26 cellular contexts compared by ENCODE assay signal in the genomic region with DNA sequence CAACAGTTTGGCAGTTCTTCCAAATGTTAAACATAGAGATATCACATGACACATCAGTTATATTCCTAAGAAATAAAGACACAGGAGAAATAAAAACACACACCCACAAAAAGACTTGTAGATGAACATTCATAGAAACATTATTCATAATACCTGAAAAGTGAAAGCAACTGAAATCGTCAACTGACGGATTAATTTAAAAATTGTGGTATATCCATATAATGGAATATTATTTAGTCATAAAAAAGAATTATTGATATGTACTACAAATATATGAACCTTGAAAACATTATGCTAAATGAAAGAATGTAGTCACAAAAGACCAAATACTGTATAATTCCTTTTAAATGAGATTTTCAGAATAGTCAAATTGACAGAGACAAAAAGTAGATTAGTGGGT.
"Had no signal": no experiment of that assay in that cellular context is flagged by ENCODE, and none has a peak within 500 bp of the region (broad histone marks: within the 10 kb centered on the region; RNA-seq: fewer than 3 reads in every experiment).

No MANE protein-coding gene starts in this region.

- ATAC-seq: stimulated activated effector memory CD8-positive, alpha-beta T cell treated with anti-CD3 and anti-CD28 coated beads, Interleukin-12 subunit alpha, Interleukin-12 subunit beta, amount 100 ng/mL, for 72 hours; stimulated activated memory B cell treated with anti-CD40 and anti-IgM and Interleukin-4, amounts not matched to agents 10 μg/mL and 1 μg/mL and 100 μg/mL, for 72 hours; stimulated activated naive B cell treated with anti-CD40 and anti-IgM and Interleukin-4, amounts not matched to agents 10 μg/mL and 1 μg/mL and 100 μg/mL, for 72 hours; stimulated activated naive CD8-positive, alpha-beta T cell treated with anti-CD3 and anti-CD28 coated beads, Interleukin-15, amount 100 ng/mL, for 72 hours; stimulated activated naive CD8-positive, alpha-beta T cell treated with anti-CD3 and anti-CD28 coated beads, Interleukin-15, Interleukin-2, amounts not matched to agents 100 U/mL and 50 U/mL, for 24 hours; upper lobe of right lung had no signal

- H3K4me1 ChIP-seq: stomach, testis, thyroid gland, tibial artery, tibial nerve, transverse colon, upper lobe of left lung, upper lobe of right lung, uterus, vagina had no signal

- H3K27ac ChIP-seq: stomach, suprapubic skin, testis, thoracic aorta, thyroid gland, tibial artery, tibial nerve, transverse colon, upper lobe of left lung, upper lobe of right lung, uterus, vagina had no signal

- H3K36me3 ChIP-seq: stomach, suprapubic skin, thoracic aorta, thyroid gland, tibial artery, tibial nerve, transverse colon, upper lobe of left lung, upper lobe of right lung, uterus, vagina had no signal

- DNase-seq: stimulated activated CD4-positive, alpha-beta T cell treated with anti-CD3 and anti-CD28 coated beads, Interleukin-2, amount 100 ng/mL, for 48 hours; stimulated activated CD4-positive, alpha-beta T cell treated with anti-CD3 and anti-CD28 coated beads, Interleukin-4, amount 100 ng/mL, for 1 hour; stimulated activated CD4-positive, alpha-beta T cell treated with anti-CD3 and anti-CD28 coated beads, Interleukin-4, amount 100 ng/mL, for 4 hours; stimulated activated CD8-positive, alpha-beta memory T cell treated with anti-CD3 and anti-CD28 coated beads, Interleukin-4, amount 100 ng/mL, for 48 hours; stimulated activated naive B cell treated with anti-CD40 and anti-IgM and Interleukin-4, amounts not matched to agents 10 μg/mL and 1 μg/mL and 100 μg/mL, for 72 hours; stimulated activated naive CD4-positive, alpha-beta T cell; stimulated activated naive CD4-positive, alpha-beta T cell treated with Interleukin-2 at 50 U/mL for 16 hours; stimulated activated naive CD8-positive, alpha-beta T cell treated with anti-CD3 and anti-CD28 coated beads, Interleukin-15, amount 100 ng/mL, for 72 hours; stimulated activated naive CD8-positive, alpha-beta T cell treated with anti-CD3 and anti-CD28 coated beads, Interleukin-15, Interleukin-2, amounts not matched to agents 100 U/mL and 50 U/mL, for 24 hours; stomach; substantia nigra; testis; thyroid gland; tibial artery; transverse colon; trophoblast cell; upper lobe of left lung; upper lobe of right lung; uterus had no signal

- H3K4me3 ChIP-seq: stomach, suprapubic skin, testis, thoracic aorta, thyroid gland, tibial artery, tibial nerve, transverse colon, upper lobe of left lung, upper lobe of right lung, uterus, vagina had no signal

- FAIRE-seq: urothelium cell line had no signal

- H3K27me3 ChIP-seq: stomach, suprapubic skin, testis, thyroid gland, tibial artery, tibial nerve, transverse colon, upper lobe of left lung, upper lobe of right lung, uterus, vagina had no signal

- H3K9me3 ChIP-seq: testis, thoracic aorta, thyroid gland, transverse colon, upper lobe of left lung, upper lobe of right lung had no signal
